In genomic region chr1:19670787-19671186, GRCh38 we compare ENCODE assay signal across 31 cellular contexts. TPM values are rescaled to one million over a fixed set of nuclear protein-coding genes. Genes with fewer than 3 reads are reported as not detected.
"Had no signal": no experiment of that assay in that cellular context is flagged by ENCODE, and none has a peak within 500 bp of the region (broad histone marks: within the 10 kb centered on the region; RNA-seq: fewer than 3 reads in every experiment).

No MANE protein-coding gene starts in this region.

- H3K36me3 ChIP-seq: esophagus squamous epithelium, heart right ventricle, lower lobe of right lung, ovary, sigmoid colon, spleen, suprapubic skin, transverse colon, upper lobe of right lung, uterus had no signal

- H3K9me3 ChIP-seq: esophagus squamous epithelium, heart right ventricle, lower lobe of right lung, ovary, psoas muscle, sigmoid colon, spleen, suprapubic skin, transverse colon, upper lobe of right lung, uterus had no signal

- H3K9me3 Mint-ChIP-seq: effector memory CD8-positive, alpha-beta T cell; nephron; stimulated activated naive B cell treated with anti-CD40 and anti-IgM and Interleukin-4, amounts not matched to agents 10 μg/mL and 1 μg/mL and 100 μg/mL, for 72 hours; stimulated activated naive CD8-positive, alpha-beta T cell treated with anti-CD3 and anti-CD28 coated beads, Interleukin-15, Interleukin-2, amounts not matched to agents 100 ng/mL and 50 ng/mL, for 24 hours had no signal

- H3K4me3 ChIP-seq: esophagus squamous epithelium, heart right ventricle, lower lobe of right lung, ovary, psoas muscle, sigmoid colon, skin epidermis, spleen, suprapubic skin, transverse colon, upper lobe of right lung, uterus had no signal

- H3K4me3 Mint-ChIP-seq: effector memory CD8-positive, alpha-beta T cell; naive thymus-derived CD4-positive, alpha-beta T cell; nephron; stimulated activated naive B cell treated with anti-CD40 and anti-IgM and Interleukin-4, amounts not matched to agents 10 μg/mL and 1 μg/mL and 100 μg/mL, for 72 hours; stimulated activated naive CD8-positive, alpha-beta T cell treated with anti-CD3 and anti-CD28 coated beads, Interleukin-15, Interleukin-2, amounts not matched to agents 100 ng/mL and 50 ng/mL, for 24 hours had no signal

- H3K36me3 Mint-ChIP-seq: stimulated activated naive B cell treated with anti-CD40 and anti-IgM and Interleukin-4, amounts not matched to agents 10 μg/mL and 1 μg/mL and 100 μg/mL, for 72 hours had no signal

- H3K27ac ChIP-seq: esophagus squamous epithelium, heart right ventricle, lower lobe of right lung, ovary, psoas muscle, sigmoid colon, skin epidermis, spleen, suprapubic skin, transverse colon, upper lobe of right lung, uterus had no signal

- DNase-seq: cortex of kidney; effector memory CD8-positive, alpha-beta T cell; erythroblast; esophagus squamous epithelium; foreskin melanocyte; glutamatergic neuron; heart right ventricle; hippocampal formation; islet precursor cell; kidney glomerular epithelial cell; left colon; left ventricle myocardium superior; lower lobe of right lung; naive thymus-derived CD4-positive, alpha-beta T cell; nucleus accumbens; ovary; posterior cingulate gyrus; psoas muscle; right cardiac atrium; sigmoid colon; spleen; stimulated activated naive B cell treated with anti-CD40 and anti-IgM and Interleukin-4, amounts not matched to agents 10 μg/mL and 1 μg/mL and 100 μg/mL, for 72 hours; transverse colon; upper lobe of right lung; uterus had no signal

- FAIRE-seq: endometrium had no signal

- H3K4me1 ChIP-seq: heart right ventricle, lower lobe of right lung, psoas muscle, upper lobe of right lung, uterus had no signal

- H3K27me3 ChIP-seq: ovary had no signal

- H3K4me1 Mint-ChIP-seq: nephron had no signal

- H3K27ac Mint-ChIP-seq: naive thymus-derived CD4-positive, alpha-beta T cell; nephron; stimulated activated naive B cell treated with anti-CD40 and anti-IgM and Interleukin-4, amounts not matched to agents 10 μg/mL and 1 μg/mL and 100 μg/mL, for 72 hours; stimulated activated naive CD8-positive, alpha-beta T cell treated with anti-CD3 and anti-CD28 coated beads, Interleukin-15, Interleukin-2, amounts not matched to agents 100 ng/mL and 50 ng/mL, for 24 hours had no signal

- ATAC-seq: effector memory CD8-positive, alpha-beta T cell; heart right ventricle; left colon; left ventricle myocardium superior; lower lobe of right lung; naive thymus-derived CD4-positive, alpha-beta T cell; psoas muscle; right cardiac atrium; stimulated activated naive B cell treated with anti-CD40 and anti-IgM and Interleukin-4, amounts not matched to agents 10 μg/mL and 1 μg/mL and 100 μg/mL, for 72 hours; upper lobe of right lung had no signal

RNA-seq across cellular contexts. Expression of gene HTR6, which starts 6.1 kb away (rescaled TPM):
- total RNA-seq: esophagus squamous epithelium, heart right ventricle, left colon, left ventricle myocardium superior, lower lobe of right lung, ovary, psoas muscle, renal cortical epithelial cell, right cardiac atrium, sigmoid colon, transverse colon, upper lobe of right lung, uterus had no signal
- polyA plus RNA-seq: heart right ventricle, ovary, psoas muscle, right cardiac atrium had no signal
